Comparison of ENCODE assay signal across 17 cellular contexts in the genomic region with DNA sequence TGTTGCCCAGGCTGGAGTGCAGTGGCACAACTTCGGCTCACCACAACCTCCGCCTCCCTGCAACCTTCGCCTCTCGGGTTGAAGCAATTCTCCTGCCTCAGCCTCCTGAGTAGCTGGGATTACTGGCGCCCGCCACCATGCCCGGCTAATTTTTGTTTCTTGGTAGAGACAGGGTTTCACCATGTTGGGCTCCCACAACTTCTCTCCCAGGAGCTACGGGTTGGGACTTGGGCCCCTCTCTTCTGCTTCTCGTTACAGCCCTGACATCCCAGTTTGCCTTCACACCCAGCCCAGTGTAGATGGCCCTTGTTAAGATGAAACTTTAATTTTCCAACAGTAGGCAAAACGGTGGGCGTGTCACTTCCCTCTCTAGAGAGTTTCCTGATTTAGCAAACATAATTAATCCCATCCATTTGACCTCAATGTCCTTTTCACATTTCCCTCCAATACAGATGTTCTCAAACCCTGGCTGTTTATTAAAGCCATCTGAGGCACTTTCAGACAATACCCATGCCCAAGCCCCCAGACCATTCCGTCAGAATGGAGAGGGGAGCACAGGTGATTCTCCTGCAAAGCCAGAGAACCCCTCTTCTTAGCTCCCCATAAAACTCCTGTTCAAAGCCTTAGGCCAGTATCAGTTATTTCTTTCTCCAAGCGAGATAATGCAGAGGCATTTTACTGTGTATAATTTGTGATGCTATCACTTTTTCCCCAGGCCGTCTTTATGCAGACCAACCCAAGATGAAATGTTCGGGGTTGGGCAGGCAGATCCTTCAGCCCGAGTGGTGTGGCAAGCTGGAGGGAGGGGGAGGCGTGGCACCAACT.
"Had no signal": no experiment of that assay in that cellular context is flagged by ENCODE, and none has a peak within 500 bp of the region (broad histone marks: within the 10 kb centered on the region; RNA-seq: fewer than 3 reads in every experiment).

No MANE protein-coding gene starts in this region.

- DNase-seq: activated CD4-positive, alpha-beta T cell treated with anti-CD3 and anti-CD28 coated beads, Interleukin-2, amount 50 U/mL, for 1 hour; activated CD4-positive, CD25-positive, alpha-beta regulatory T cell treated with anti-CD3 and anti-CD28 coated beads, Interleukin-2, amount 50 U/mL, for 72 hours; activated CD8-positive, alpha-beta memory T cell treated with anti-CD3 and anti-CD28 coated beads for 24 hours; activated gamma-delta T cell; effector memory CD4-positive, alpha-beta T cell; foreskin melanocyte; hypothalamus; islet precursor cell; nephron progenitor cell; occipital lobe; stimulated activated CD4-positive, alpha-beta T cell treated with anti-CD3 and anti-CD28 coated beads, Interleukin-15, amount 100 ng/mL, for 24 hours; stimulated activated CD4-positive, alpha-beta T cell treated with anti-CD3 and anti-CD28 coated beads, Interleukin-2, amount 100 ng/mL, for 48 hours; stimulated activated naive CD8-positive, alpha-beta T cell treated with anti-CD3 and anti-CD28 coated beads, Interleukin-15, amount 100 ng/mL, for 72 hours; transverse colon had no signal

- ATAC-seq: stimulated activated naive CD8-positive, alpha-beta T cell treated with anti-CD3 and anti-CD28 coated beads, Interleukin-15, amount 100 ng/mL, for 72 hours had no signal

- H3K36me3 Mint-ChIP-seq: activated naive CD8-positive, alpha-beta T cell had no signal

- H3K4me1 Mint-ChIP-seq: stimulated activated naive CD8-positive, alpha-beta T cell treated with anti-CD3 and anti-CD28 coated beads, Interleukin-15, amount 100 ng/mL, for 72 hours had no signal

- H3K4me3 Mint-ChIP-seq: activated naive CD8-positive, alpha-beta T cell; nephron progenitor cell; stimulated activated naive CD8-positive, alpha-beta T cell treated with anti-CD3 and anti-CD28 coated beads, Interleukin-15, amount 100 ng/mL, for 72 hours; T-helper 1 cell treated with Interleukin-12 subunit alpha and Interleukin-12 subunit beta and Interleukin-4 antibody, amounts not matched to agents 30 μg/mL and 1 μg/mL, for 36 hours had no signal

- H3K9me3 Mint-ChIP-seq: stimulated activated naive CD8-positive, alpha-beta T cell treated with anti-CD3 and anti-CD28 coated beads, Interleukin-15, amount 100 ng/mL, for 72 hours; T-helper 1 cell treated with Interleukin-12 subunit alpha and Interleukin-12 subunit beta and Interleukin-4 antibody, amounts not matched to agents 30 μg/mL and 1 μg/mL, for 36 hours had no signal

- H3K27ac Mint-ChIP-seq: activated naive CD8-positive, alpha-beta T cell; nephron progenitor cell; progenitor cell of endocrine pancreas; T-helper 1 cell treated with Interleukin-12 subunit alpha and Interleukin-12 subunit beta and Interleukin-4 antibody, amounts not matched to agents 30 μg/mL and 1 μg/mL, for 36 hours had no signal

- H3K27me3 Mint-ChIP-seq: activated naive CD8-positive, alpha-beta T cell had no signal
